14 cellular contexts compared by ENCODE assay signal in genomic region chr19:5299137-5299536, GRCh38. TPM values are rescaled to one million over a fixed set of nuclear protein-coding genes. Genes with fewer than 3 reads are reported as not detected.
DNase-seq lines count a peak whose midpoint lies in the region; ATAC-seq and TF ChIP-seq lines count a peak whose summit lies in the region.
"Had no signal": no experiment of that assay in that cellular context is flagged by ENCODE, and none has a peak within 500 bp of the region (broad histone marks: within the 10 kb centered on the region; RNA-seq: fewer than 3 reads in every experiment).

No MANE protein-coding gene starts in this region.

- H2AK5ac ChIP-seq in IMR-90 (ENCODE audit: low read depth, low read length), result 0 out of 2 replicates have a peak overlapping the region, but pooled peaks have one; percentile 9

- H3K4me1 Mint-ChIP-seq in MCF 10A (ENCODE audit: insufficient read depth, unreplicated experiment), result peaks cover 11% of the 10 kb centered on the region

- no peak overlapping the region for H3K56ac ChIP-seq in IMR-90 (ENCODE audit: extremely low read depth, insufficient read depth, low read length)

- dilution Hi-C loops in mammary epithelial cell (cut with HindIII; ENCODE audit: low sequenced_read_pairs), result no loop called here
- dilution Hi-C loops in IMR-90 (cut with HindIII; ENCODE audit: low sequenced_read_pairs, unreplicated experiment), result no loop called here

- H3K79me2 ChIP-seq in mammary epithelial cell (ENCODE audit: insufficient read depth, low read length) (no peaks in the 10 kb centered on the region), OCI-LY7 (ENCODE audit: insufficient read depth, low read depth, low read length) (no peaks in the 10 kb centered on the region)

- H4K91ac ChIP-seq in IMR-90 (ENCODE audit: insufficient read depth, low read depth, low read length), result no peak overlapping the region

- H2BK120ac ChIP-seq in IMR-90 (ENCODE audit: low read depth, low read length), result no peak overlapping the region

- H3K9me1 ChIP-seq in IMR-90 (ENCODE audit: insufficient read depth, low read length), result no peaks in the 10 kb centered on the region

- H3K27ac Mint-ChIP-seq in MCF 10A (ENCODE audit: low read depth, unreplicated experiment), result peak overlapping the region; percentile 75
- H3K27ac Mint-ChIP-seq: CD8-positive, alpha-beta memory T cell; GM23338 had no signal

- peaks cover 17% of the 10 kb centered on the region for H3K27me3 Mint-ChIP-seq in MCF 10A (ENCODE audit: insufficient read depth, unreplicated experiment)

- H3K4me2 ChIP-seq in mammary epithelial cell (ENCODE audit: insufficient read depth, low read depth, low read length), result no peak overlapping the region
- no peak overlapping the region for H3K4me2 ChIP-seq in IMR-90 (ENCODE audit: low read depth, low read length)
- H3K4me2 ChIP-seq in OCI-LY7 (ENCODE audit: low read length), result no peak overlapping the region
- H3K4me2 ChIP-seq: BLaER1, GM23338 had no signal

- DNase-seq in MCF 10A (ENCODE audit: unreplicated experiment) (no peak), mammary epithelial cell (no peak), IMR-90 (no peak), esophagus squamous epithelium (lab: John Stamatoyannopoulos, UW) (no peak), OCI-LY7 (ENCODE audit: low spot score) (no peak), hypothalamus (lab: John Stamatoyannopoulos, UW) (no peak), HK-2 (ENCODE audit: unreplicated experiment) (no peak)
- DNase-seq: 8988T; CD8-positive, alpha-beta memory T cell; COR-L47; H7 had no signal

- H3K9me3 Mint-ChIP-seq in MCF 10A (ENCODE audit: unreplicated experiment), result no peaks in the 10 kb centered on the region
- H3K9me3 Mint-ChIP-seq: GM23338 had no signal

- no peaks in the 10 kb centered on the region for H3K36me3 Mint-ChIP-seq in MCF 10A (ENCODE audit: insufficient read depth, unreplicated experiment)

- H4K20me1 ChIP-seq in mammary epithelial cell (ENCODE audit: insufficient read depth, low read length), result no peaks in the 10 kb centered on the region
- H4K20me1 ChIP-seq in IMR-90 (ENCODE audit: insufficient read depth, low read length), result peaks cover 26% of the 10 kb centered on the region
- H4K20me1 ChIP-seq in OCI-LY7 (ENCODE audit: insufficient read depth, low read length), result no peaks in the 10 kb centered on the region

- no peaks in the 10 kb centered on the region for H3K27me3 ChIP-seq in mammary epithelial cell (ENCODE audit: insufficient read depth, low read length)
- H3K27me3 ChIP-seq in IMR-90 (ENCODE audit: control insufficient read depth, insufficient read depth, low read length), result no peaks in the 10 kb centered on the region
- peaks cover 0 to under 1% (median 0%) of the 10 kb centered on the region in 4 donors for H3K27me3 ChIP-seq in esophagus squamous epithelium

- H3K36me3 ChIP-seq in mammary epithelial cell (ENCODE audit: insufficient read depth, low read length) (no peaks in the 10 kb centered on the region), IMR-90 (ENCODE audit: control insufficient read depth, insufficient read depth, low read length) (no peaks in the 10 kb centered on the region), esophagus squamous epithelium (no peaks in the 10 kb centered on the region), OCI-LY7 (ENCODE audit: insufficient read depth, low read length) (no peaks in the 10 kb centered on the region)
- H3K36me3 ChIP-seq: BLaER1 had no signal

- H3K23ac ChIP-seq in IMR-90 (ENCODE audit: low read depth, low read length), result no peak overlapping the region

- ATAC-seq in IMR-90 (ENCODE audit: low read depth), result no peak
- ATAC-seq: GM23338, HCT116 had no signal

- no peak overlapping the region for H3K4ac ChIP-seq in IMR-90 (ENCODE audit: low read depth, low read length)

- in situ Hi-C loops in mammary epithelial cell (cut with MboI; ENCODE audit: low sequenced_read_pairs in 2 of 2) (no loop called here), IMR-90 (cut with MboI; ENCODE audit: low sequenced_read_pairs) (no loop called here)

- H3K4me1 ChIP-seq in mammary epithelial cell (ENCODE audit: insufficient read depth, low read length) (peaks cover 10% of the 10 kb centered on the region), IMR-90 (ENCODE audit: control insufficient read depth, insufficient read depth, low read length) (peaks cover 2% of the 10 kb centered on the region; the same call in 1 of the 2 replicates), esophagus squamous epithelium (peaks cover 0 to 21% (median under 1%) of the 10 kb centered on the region in 3 donors), OCI-LY7 (ENCODE audit: insufficient read depth, low read length, poor library complexity, severe bottlenecking) (no peaks in the 10 kb centered on the region)
- H3K4me1 ChIP-seq: BLaER1 had no signal

- TF ChIP-seq CTCF in MCF 10A (IDR thresholded peaks at IDR 0.05; ENCODE audit: unreplicated experiment), result no peak
- TF ChIP-seq CTCF in mammary epithelial cell (conservative IDR thresholded peaks at IDR 0.05 in 1 of 2, IDR thresholded peaks at IDR 0.05 in 1 of 2; ENCODE audit: extremely low read depth in 1 of 2, insufficient read depth in 1 of 2, low read depth in 1 of 2, low read length in 2 of 2), result no peak
- TF ChIP-seq CTCF in IMR-90 (conservative IDR thresholded peaks at IDR 0.05; ENCODE audit: low read depth, low read length), result no peak
- no peak for TF ChIP-seq CTCF in esophagus squamous epithelium (IDR thresholded peaks at IDR 0.05)
- no peak for TF ChIP-seq CTCF in OCI-LY7 (conservative IDR thresholded peaks at IDR 0.05; ENCODE audit: low read length)

- POLR2A ChIA-PET in MCF 10A (lab: Yijun Ruan, JAX) (no interaction called here), IMR-90 (lab: Charles Lee; ENCODE audit: unreplicated experiment) (no interaction called here), OCI-LY7 (lab: Charles Lee) (no interaction called here)

- no peak overlapping the region for H3K27ac ChIP-seq in mammary epithelial cell (ENCODE audit: insufficient read depth, low read depth, low read length)
- no peak overlapping the region for H3K27ac ChIP-seq in IMR-90 (ENCODE audit: insufficient read depth, low read length)
- peak overlapping the region in 3 of 4 donors; percentile 5 to 27 (median 20) for H3K27ac ChIP-seq in esophagus squamous epithelium
- H3K27ac ChIP-seq in OCI-LY7 (ENCODE audit: low read depth, low read length, poor library complexity, severe bottlenecking), result no peak overlapping the region
- H3K27ac ChIP-seq: BLaER1 had no signal

- H4K5ac ChIP-seq in IMR-90 (ENCODE audit: low read depth, low read length), result no peak overlapping the region

- H2BK20ac ChIP-seq in IMR-90 (ENCODE audit: low read depth, low read length), result no peak overlapping the region

- intact Hi-C loops in MCF 10A (cut with micrococcal nuclease) (no loop called here), mammary epithelial cell (cut with micrococcal nuclease) (no loop called here), IMR-90 (cut with micrococcal nuclease) (no loop called here), esophagus squamous epithelium (cut with DNase I) (no loop called here), OCI-LY7 (cut with micrococcal nuclease; ENCODE audit: unreplicated experiment) (no loop called here)

- H3K9me3 ChIP-seq in mammary epithelial cell (replicated peaks; ENCODE audit: insufficient read depth, low read length) (no peaks in the 10 kb centered on the region), IMR-90 (ENCODE audit: control insufficient read depth, insufficient read depth, low read length) (no peaks in the 10 kb centered on the region), esophagus squamous epithelium (no peaks in the 10 kb centered on the region), OCI-LY7 (ENCODE audit: low read length) (no peaks in the 10 kb centered on the region)
- H3K9me3 ChIP-seq: BLaER1 had no signal

- CTCF ChIA-PET in MCF 10A (lab: Yijun Ruan, JAX) (interaction anchor here (0.7 kb wide), 1 partner anchor 221 kb away, joined by 3 read pairs; no protein-coding TSS in a partner anchor), mammary epithelial cell (lab: Charles Lee; ENCODE audit: low non-redundant PET) (no interaction called here), IMR-90 (lab: Yijun Ruan, JAX) (no interaction called here), OCI-LY7 (lab: Charles Lee; ENCODE audit: unreplicated experiment) (no interaction called here)

- H2AFZ ChIP-seq in mammary epithelial cell (ENCODE audit: low read depth, low read length) (no peak overlapping the region), IMR-90 (replicated peaks; ENCODE audit: low read length, poor library complexity) (no peak overlapping the region), OCI-LY7 (ENCODE audit: low read length) (no peak overlapping the region)
- H2AFZ ChIP-seq: GM23338 had no signal

- H3K18ac ChIP-seq in IMR-90 (ENCODE audit: low read depth, low read length), result no peak overlapping the region

- TF ChIP-seq RAD21 in IMR-90 (IDR thresholded peaks at IDR 0.05; ENCODE audit: low read length), result no peak

- no TSS peak for BruUV-seq in MCF 10A (replicated peaks; lab: Mats Ljungman, UMichigan)
- BruUV-seq in mammary epithelial cell (replicated peaks; lab: Mats Ljungman, UMichigan), result no TSS peak
- no TSS peak for BruUV-seq in IMR-90 (replicated peaks; lab: Mats Ljungman, UMichigan)
- BruUV-seq in OCI-LY7 (replicated peaks; lab: Mats Ljungman, UMichigan), result no TSS peak

- H2BK15ac ChIP-seq in IMR-90 (ENCODE audit: low read depth, low read length), result no peak overlapping the region

- 100% methylated on average over 1 of the region's 2 CpGs for WGBS in mammary epithelial cell (ENCODE audit: low coverage, missing lambda C conversion rate)
- 83% methylated on average over 2 of the region's 2 CpGs; no CpG with 5 or more reads in 1 of the 2 experiments for WGBS in IMR-90 (ENCODE audit: extremely low coverage in 2 of 2, insufficient read length in 1 of 2), 2 experiments
- WGBS in esophagus squamous epithelium, 2 donors, result 86 to 94% methylated on average over 2 of the region's 2 CpGs

- H3K4me3 Mint-ChIP-seq in MCF 10A (ENCODE audit: unreplicated experiment), result no peak overlapping the region
- H3K4me3 Mint-ChIP-seq: CD8-positive, alpha-beta memory T cell; GM23338 had no signal

- TF ChIP-seq POLR2A in IMR-90 (IDR thresholded peaks at IDR 0.05; ENCODE audit: low read depth, low read length) (no peak), esophagus squamous epithelium (IDR thresholded peaks at IDR 0.05) (no peak)

- H2BK5ac ChIP-seq in IMR-90 (ENCODE audit: low read depth, low read length, poor library complexity, severe bottlenecking), result no peak overlapping the region

- H3K4me3 ChIP-seq in mammary epithelial cell (replicated peaks in 1 of 3; ENCODE audit: insufficient read depth in 1 of 3, low read depth in 2 of 3, low read length in 3 of 3) (no peak overlapping the region), IMR-90 (ENCODE audit: insufficient read depth, low read depth, low read length) (no peak overlapping the region), esophagus squamous epithelium (no peak overlapping the region), OCI-LY7 (ENCODE audit: low read depth, low read length, poor library complexity, severe bottlenecking) (no peak overlapping the region)
- H3K4me3 ChIP-seq: BLaER1, GM23338 had no signal

- no peak overlapping the region for H3K14ac ChIP-seq in IMR-90 (replicated peaks; ENCODE audit: low read depth, low read length)

- no peak overlapping the region for H3K9ac ChIP-seq in mammary epithelial cell (ENCODE audit: insufficient read depth, low read length)
- H3K9ac ChIP-seq in IMR-90 (ENCODE audit: low read depth, low read length), result no peak overlapping the region
- H3K9ac ChIP-seq: BLaER1 had no signal

- peaks cover 2 to 5% of the 10 kb centered on the region in 2 experiments; a peak in 1 of 4 replicates for H3K79me1 ChIP-seq in IMR-90 (ENCODE audit: low read depth in 1 of 2, low read length in 2 of 2)

- H4K8ac ChIP-seq in IMR-90 (ENCODE audit: low read depth in 2 of 2, low read length in 2 of 2), result no peak overlapping the region

- H2AK9ac ChIP-seq in IMR-90 (replicated peaks; ENCODE audit: low read depth, low read length, poor library complexity), result no peak overlapping the region

- H3K9me2 ChIP-seq in OCI-LY7 (ENCODE audit: insufficient read depth, low read length), result no peaks in the 10 kb centered on the region

RNA-seq across cellular contexts. Expression of gene PTPRS, which starts 41.5 kb away (rescaled TPM):
- total RNA-seq in MCF 10A (2022) (15.0 and 27.1 TPM in 2 replicates), mammary epithelial cell (10 to 100 TPM; 32.2 to 93.4 TPM), IMR-90 (2012; rRNA removed) (40.1 and 43.3 TPM in 2 replicates), esophagus squamous epithelium (100 to 1,000 TPM in 1 of 4 donors, 10 to 100 TPM in 3; 61.7 to 173 (median 86.6) TPM), OCI-LY7 (2022) (76.6 and 88.7 TPM in 2 replicates)
- polyA plus RNA-seq in mammary epithelial cell (8.0 TPM), IMR-90 (2012; rRNA removed) (51.9 and 56.5 TPM in 2 replicates)
- 22.9 TPM for polyA minus RNA-seq in mammary epithelial cell
- polyA plus RNA-seq in IMR-90 (2012; cell fraction: cytosol; rRNA removed), result 38.6 and 74.6 TPM in 2 replicates
- 97.2 and 218 TPM in 2 replicates for polyA plus RNA-seq in IMR-90 (2012; cell fraction: nucleus; rRNA removed; ENCODE audit: low replicate concordance)
- total RNA-seq in OCI-LY7 (2014; rRNA removed; shearing (Covaris generic)), result 39.0 and 48.5 TPM in 2 replicates

Comparison
In these comparisons a context has a peak if more than half of its experiments do, and no peak if none do; other contexts are left out.
1. H3K27ac ChIP-seq: peak in esophagus squamous epithelium (3 of 4); none in mammary epithelial cell (single experiment), IMR-90 (single experiment) and OCI-LY7 (single experiment).